ENCODE assay signal across 8 cellular contexts in the genomic region with DNA sequence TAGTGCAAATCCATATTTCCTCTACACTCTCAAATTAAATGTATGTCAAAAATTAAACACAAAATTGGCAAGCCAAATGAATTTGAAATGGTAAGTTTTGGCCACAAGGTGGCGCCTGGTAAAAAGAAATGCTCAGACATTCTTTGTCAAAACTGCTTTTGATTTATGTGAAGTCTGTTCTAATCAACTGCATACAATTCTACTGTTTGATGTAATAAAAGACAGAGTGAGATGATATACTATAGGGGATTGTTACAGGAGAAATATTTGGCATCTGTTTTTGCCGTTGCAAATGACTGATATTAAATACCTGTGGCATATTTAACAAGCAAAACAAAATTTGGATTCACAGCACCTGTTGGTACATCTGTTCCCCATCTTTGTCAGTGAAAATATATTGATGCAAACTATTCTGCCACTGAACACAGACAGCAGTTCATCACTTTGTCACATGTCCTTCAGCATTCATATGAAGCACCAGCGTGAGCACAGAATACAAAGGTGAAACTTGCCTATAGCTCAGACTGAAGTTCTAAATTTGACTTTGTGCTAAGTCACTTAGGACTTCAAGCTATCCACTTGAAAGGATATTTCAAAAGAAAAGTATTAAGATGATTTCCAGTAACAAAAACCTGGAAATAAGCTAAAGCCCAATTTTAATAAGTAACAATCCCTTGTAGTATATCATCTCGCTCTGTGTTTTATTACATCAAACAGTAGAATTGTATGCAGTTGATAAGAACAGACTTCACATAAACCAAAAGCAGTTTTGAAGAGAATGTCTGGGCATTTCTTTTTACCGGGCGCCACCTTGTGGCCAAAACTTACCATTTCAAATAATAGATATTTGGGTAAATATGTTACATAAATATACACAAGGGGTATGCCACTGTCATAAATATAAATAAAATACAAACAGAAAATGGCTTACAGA. TPM values are rescaled to one million over a fixed set of nuclear protein-coding genes. Genes with fewer than 3 reads are reported as not detected.
A peak's percentile ranks its signal among the peaks of the same experiment; 100 is the strongest.
DNase-seq lines count a peak whose midpoint lies in the region; TF ChIP-seq lines count a peak whose summit lies in the region.

No MANE protein-coding gene starts in this region.

- peaks cover 8% of the 10 kb centered on the region for H3K4me1 Mint-ChIP-seq in nephron

- POLR2A ChIA-PET in AG04449 (lab: Yijun Ruan, JAX): no interaction called here

- peak overlapping the region in 2 of 3 experiments; percentile 55 to 74 for H3K27ac Mint-ChIP-seq in nephron

- no peaks in the 10 kb centered on the region for H3K27me3 Mint-ChIP-seq in nephron (ENCODE audit: low read depth)

- H3K4me3 Mint-ChIP-seq in nephron: no peak overlapping the region

- no peaks in the 10 kb centered on the region for H3K36me3 Mint-ChIP-seq in nephron (ENCODE audit: low read depth)

- peak; percentile 45 for TF ChIP-seq CTCF in AG04449 (IDR thresholded peaks at IDR 0.05; ENCODE audit: insufficient read depth, low read length, missing control alignments)
- peak; percentile 60 for TF ChIP-seq CTCF in epithelial cell of esophagus (IDR thresholded peaks at IDR 0.05; ENCODE audit: insufficient read depth, low read depth, low read length, missing control alignments)
- peak; percentile 73 to 75 (median 75) for TF ChIP-seq CTCF in nephron (IDR thresholded peaks at IDR 0.05; ENCODE audit: unreplicated experiment in 3 of 3)

- CTCF ChIA-PET in AG04449 (lab: Yijun Ruan, JAX): interaction anchor here (0.6 to 5.7 kb wide), 70 partner anchors 8 to 653 kb away, joined by 3 to 151 read pairs (median 5); partner anchors contain the start of genes CH25H, FAS, IFIT1 and IFIT5

- no peaks in the 10 kb centered on the region for H3K9me3 Mint-ChIP-seq in nephron

- H3K4me3 ChIP-seq in AG04449 (ENCODE audit: low read depth, low read length) (no peak overlapping the region), epithelial cell of esophagus (ENCODE audit: low read length) (no peak overlapping the region)

- peak overlapping the region; percentile 80 for H3K27ac ChIP-seq in substantia nigra (ENCODE audit: low read depth, low read length, poor library complexity, severe bottlenecking)

- DNase-seq in AG04449 (ENCODE audit: low read depth, low spot score): no peak
- peak; percentile 42 for DNase-seq in H4 (ENCODE audit: low spot score)
- peak; percentile 28 to 45 for DNase-seq in NOMO-1 (lab: John Stamatoyannopoulos, UW; ENCODE audit: unreplicated experiment in 2 of 2)
- DNase-seq in activated CD8-positive, alpha-beta memory T cell treated with anti-CD3 and anti-CD28 coated beads, Interleukin-2, amount 50 U/mL, for 4 hours: peak; percentile 64
- DNase-seq in epithelial cell of esophagus (ENCODE audit: low read depth): peak; percentile 65
- peak in 24 of 49 donors; percentile 12 to 63 (median 40) for DNase-seq in substantia nigra (lab: John Stamatoyannopoulos, UW)
- no peak for DNase-seq in 8988T

RNA-seq across cellular contexts. Expression of gene CH25H, which starts 10.2 kb away (rescaled TPM):
- total RNA-seq in H4 (2014; rRNA removed; shearing (Covaris generic)): 0.12 TPM in 1 of 2 replicates, not detected in the other

RNA-seq across cellular contexts. Expression of gene LIPA, which starts 34.3 kb away (rescaled TPM):
- total RNA-seq in H4 (2014; rRNA removed; shearing (Covaris generic)): 69.7 and 101 TPM in 2 replicates

Comparison
In these comparisons a context has a peak if more than half of its experiments do, and no peak if none do; other contexts are left out.
1. DNase-seq: peak in H4 (single experiment), NOMO-1 (2 of 2), activated CD8-positive, alpha-beta memory T cell treated with anti-CD3 and anti-CD28 coated beads, Interleukin-2, amount 50 U/mL, for 4 hours (single experiment) and epithelial cell of esophagus (single experiment); none in AG04449 (single experiment) and 8988T (single experiment).
2. Peak in every context shown above with its lines, with median percentiles within 50 percentile points of each other: CTCF ChIP-seq.